In genomic region chr4:181796502-181796901, GRCh38 we compare ENCODE assay signal across 15 cellular contexts.
A peak's percentile ranks its signal among the peaks of the same experiment; 100 is the strongest.
DNase-seq lines count a peak whose midpoint lies in the region; ATAC-seq, FAIRE-seq and TF ChIP-seq lines count a peak whose summit lies in the region.
"Had no signal": no experiment of that assay in that cellular context is flagged by ENCODE, and none has a peak within 500 bp of the region (broad histone marks: within the 10 kb centered on the region; RNA-seq: fewer than 3 reads in every experiment).

No MANE protein-coding gene starts in this region.

- H3K9me3 ChIP-seq in A673 (ENCODE audit: low read depth, low read length, poor library complexity, severe bottlenecking) = no peaks in the 10 kb centered on the region
- H3K9me3 ChIP-seq in RWPE2 (ENCODE audit: severe bottlenecking) = no peaks in the 10 kb centered on the region
- no peaks in the 10 kb centered on the region for H3K9me3 ChIP-seq in trophoblast cell (ENCODE audit: insufficient read depth, low read depth, low read length)
- H3K9me3 ChIP-seq: Caco-2 had no signal

- H3K23ac ChIP-seq in trophoblast cell (ENCODE audit: low read length) = no peak overlapping the region

- FAIRE-seq in HTR-8/SVneo (lab: Jason Lieb, UNC) = peak; percentile 81

- no peak overlapping the region for H2AFZ ChIP-seq in trophoblast cell (ENCODE audit: insufficient read depth, low read length, poor library complexity)

- no CpG with 5 or more reads among the region's 8 CpGs for WGBS in trophoblast cell (ENCODE audit: extremely low coverage, insufficient coverage, insufficient read length)

- H3K9ac ChIP-seq in trophoblast cell (ENCODE audit: low read length) = no peak overlapping the region

- DNase-seq in A673 (ENCODE audit: low spot score) (peak; percentile 22), HTR-8/SVneo (ENCODE audit: insufficient read length, low spot score) (peak; percentile 15), RWPE2 (ENCODE audit: low spot score) (peak; percentile 81), fibroblast of gingiva (ENCODE audit: low read depth) (peak; percentile 9), trophoblast cell (no peak)
- DNase-seq: activated naive CD4-positive, alpha-beta T cell; Caco-2; GF-D8; sigmoid colon had no signal

- H2BK120ac ChIP-seq in trophoblast cell (ENCODE audit: insufficient read depth, low read length, poor library complexity) = no peak overlapping the region

- H4K91ac ChIP-seq in trophoblast cell (ENCODE audit: low read depth, low read length) = no peak overlapping the region

- H3K14ac ChIP-seq in trophoblast cell (ENCODE audit: low read length) = no peak overlapping the region

- H2BK5ac ChIP-seq in trophoblast cell (ENCODE audit: low read depth, low read length, poor library complexity) = no peak overlapping the region

- H4K12ac ChIP-seq in trophoblast cell (ENCODE audit: low read depth, low read length) = no peak overlapping the region

- H3K79me1 ChIP-seq in trophoblast cell (ENCODE audit: low read length) = no peaks in the 10 kb centered on the region

- no peak overlapping the region for H2BK12ac ChIP-seq in trophoblast cell (ENCODE audit: low read length)

- H3K4ac ChIP-seq in trophoblast cell (ENCODE audit: low read depth, low read length) = no peak overlapping the region

- POLR2A ChIA-PET in A673 (lab: Charles Lee; ENCODE audit: low non-redundant PET) = no interaction called here

- H3K27me3 ChIP-seq in A673 (replicated peaks; ENCODE audit: insufficient read depth, low read depth, low read length, poor library complexity) (peaks cover 19% of the 10 kb centered on the region), RWPE2 (ENCODE audit: insufficient read depth, poor library complexity, severe bottlenecking) (no peaks in the 10 kb centered on the region), trophoblast cell (ENCODE audit: insufficient read depth, low read length) (no peaks in the 10 kb centered on the region)
- H3K27me3 ChIP-seq: sigmoid colon, tibial nerve had no signal

- TF ChIP-seq CTCF in A673 (conservative IDR thresholded peaks at IDR 0.05; ENCODE audit: low read depth, low read length) = no peak
- no peak for TF ChIP-seq CTCF in RWPE2 (IDR thresholded peaks at IDR 0.05; ENCODE audit: poor library complexity, severe bottlenecking)

- H3K4me2 ChIP-seq in trophoblast cell (ENCODE audit: low read length) = no peak overlapping the region

- no peak overlapping the region for H3K18ac ChIP-seq in trophoblast cell (ENCODE audit: low read length)

- ATAC-seq in RWPE2 (ENCODE audit: low read depth) (peak; percentile 95), HG03565 (IDR thresholded peaks at IDR 0.05; ENCODE audit: unreplicated experiment) (no peak), GM21529 (IDR thresholded peaks at IDR 0.05; ENCODE audit: unreplicated experiment) (no peak), HG02973 (IDR thresholded peaks at IDR 0.05; ENCODE audit: unreplicated experiment) (no peak)
- ATAC-seq: stimulated activated effector memory CD8-positive, alpha-beta T cell treated with anti-CD3 and anti-CD28 coated beads, Interleukin-12 subunit alpha, Interleukin-12 subunit beta, amount 100 ng/mL, for 72 hours; WTC11 had no signal

- H3K27ac ChIP-seq in A673 (ENCODE audit: low read depth, low read length, poor library complexity, severe bottlenecking) = no peak overlapping the region
- H3K27ac ChIP-seq in RWPE2 (ENCODE audit: poor library complexity, severe bottlenecking) = no peak overlapping the region
- H3K27ac ChIP-seq in trophoblast cell (ENCODE audit: low read depth, low read length) = no peak overlapping the region
- H3K27ac ChIP-seq: sigmoid colon, tibial nerve had no signal

- intact Hi-C loops in A673 (cut with micrococcal nuclease; ENCODE audit: unreplicated experiment) = no loop called here

- no peaks in the 10 kb centered on the region for H3K79me2 ChIP-seq in trophoblast cell (ENCODE audit: control insufficient read depth, insufficient read depth, low read length, poor library complexity)

- CTCF ChIA-PET in A673 (lab: Charles Lee) = no interaction called here

- BruUV-seq in A673 (replicated peaks; lab: Mats Ljungman, UMichigan) = no TSS peak

- no peaks in the 10 kb centered on the region for H3K36me3 ChIP-seq in A673 (ENCODE audit: insufficient read depth, low read length, poor library complexity, severe bottlenecking)
- H3K36me3 ChIP-seq in RWPE2 (ENCODE audit: low read depth) = no peaks in the 10 kb centered on the region
- H3K36me3 ChIP-seq in trophoblast cell (ENCODE audit: control insufficient read depth in 1 of 2, insufficient read depth in 2 of 2, low read length in 2 of 2) = no peaks in the 10 kb centered on the region
- H3K36me3 ChIP-seq: sigmoid colon, tibial nerve had no signal

- H3K4me1 ChIP-seq in A673 (ENCODE audit: insufficient read depth, low read length, poor library complexity, severe bottlenecking) = no peaks in the 10 kb centered on the region
- peaks cover 10% of the 10 kb centered on the region for H3K4me1 ChIP-seq in RWPE2 (ENCODE audit: insufficient read depth, poor library complexity, severe bottlenecking)
- H3K4me1 ChIP-seq in trophoblast cell (ENCODE audit: control insufficient read depth in 1 of 2, insufficient read depth in 2 of 2, low read length in 2 of 2) = no peaks in the 10 kb centered on the region
- H3K4me1 ChIP-seq: Caco-2, sigmoid colon, tibial nerve had no signal

- H4K8ac ChIP-seq in trophoblast cell (ENCODE audit: low read depth, low read length) = no peak overlapping the region

- H3K4me3 ChIP-seq in A673 (ENCODE audit: low read depth, low read length, poor library complexity, severe bottlenecking) = no peak overlapping the region
- no peak overlapping the region for H3K4me3 ChIP-seq in RWPE2 (ENCODE audit: severe bottlenecking)
- H3K4me3 ChIP-seq in trophoblast cell (ENCODE audit: low read depth, low read length) = no peak overlapping the region
- H3K4me3 ChIP-seq: sigmoid colon, tibial nerve had no signal

- no peak overlapping the region for H2AK5ac ChIP-seq in trophoblast cell (ENCODE audit: low read length)

Comparison
In these comparisons a context has a peak if more than half of its experiments do, and no peak if none do; other contexts are left out.
1. DNase-seq: peak in A673 (single experiment), HTR-8/SVneo (single experiment), RWPE2 (single experiment) and fibroblast of gingiva (single experiment); none in trophoblast cell (0 of 2).